10 cellular contexts compared by ENCODE assay signal in the genomic region with DNA sequence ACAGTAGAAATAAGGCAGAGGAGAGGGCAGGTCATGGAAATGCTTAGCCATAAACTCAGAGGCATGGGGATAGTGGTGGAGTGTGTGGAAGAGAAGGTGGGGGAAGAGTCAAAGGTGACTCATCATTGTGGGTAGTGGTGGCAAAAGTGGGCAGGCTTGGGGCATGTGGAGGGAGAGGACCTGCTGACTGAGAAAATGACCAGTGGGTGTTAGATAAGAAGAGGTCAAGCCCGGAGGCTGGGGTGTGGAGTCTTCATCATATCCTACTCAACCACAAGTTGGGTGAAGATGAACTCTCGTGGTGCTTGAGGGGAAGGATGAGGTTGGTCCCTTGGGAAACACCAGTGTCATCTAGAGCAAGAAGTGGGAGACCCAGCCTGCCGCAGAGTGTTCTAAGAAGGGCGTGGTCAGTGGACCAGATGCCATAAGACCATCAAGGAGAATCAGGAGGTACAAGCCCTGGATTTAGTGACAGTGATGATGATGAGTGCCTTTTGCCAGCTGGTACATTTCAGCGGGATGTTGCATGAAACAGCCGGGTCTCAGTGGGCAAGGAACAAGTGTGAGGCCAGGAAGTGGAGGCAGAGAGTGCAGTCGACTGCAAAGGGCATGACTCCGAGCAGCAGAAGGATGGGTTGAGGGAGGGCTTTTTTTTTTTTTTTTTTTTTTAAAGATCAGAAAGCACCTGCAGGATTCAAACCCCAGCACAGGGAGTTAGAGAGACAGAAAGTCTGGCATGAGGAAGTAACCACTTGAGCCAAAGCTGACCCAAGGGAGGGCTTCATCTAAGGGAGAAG.
DNase-seq lines count a peak whose midpoint lies in the region; ATAC-seq and TF ChIP-seq lines count a peak whose summit lies in the region.
"Had no signal": no experiment of that assay in that cellular context is flagged by ENCODE, and none has a peak within 500 bp of the region (broad histone marks: within the 10 kb centered on the region; RNA-seq: fewer than 3 reads in every experiment).

No MANE protein-coding gene starts in this region.

- CTCF ChIA-PET in activated CD4-positive, alpha-beta memory T cell treated with anti-CD3 and anti-CD28 coated beads for 36 hours (lab: Charles Lee): interaction anchor here (1.2 to 1.5 kb wide), 2 partner anchors 172 to 253 kb away, joined by 4 read pairs; no protein-coding TSS in a partner anchor
- CTCF ChIA-PET in activated CD4-positive, alpha-beta memory T cell treated with anti-CD3 and anti-CD28 coated beads, Interleukin-2, amount 10 ng/mL, durations not matched to agents 7 days and 5 days (lab: Charles Lee): interaction anchor here (0.7 to 1.2 kb wide), 3 partner anchors 69 to 292 kb away, joined by 3 to 4 read pairs (median 3); no protein-coding TSS in a partner anchor

- no peak overlapping the region for H3K27ac ChIP-seq in gastrocnemius medialis
- no peak overlapping the region for H3K27ac ChIP-seq in effector memory CD4-positive, alpha-beta T cell (ENCODE audit: insufficient read depth, low read length, poor library complexity, severe bottlenecking)
- H3K27ac ChIP-seq: C4-2B, psoas muscle had no signal

- no peak overlapping the region for H3K27ac Mint-ChIP-seq in activated CD4-positive, alpha-beta memory T cell treated with anti-CD3 and anti-CD28 coated beads for 36 hours
- H3K27ac Mint-ChIP-seq in activated CD4-positive, alpha-beta memory T cell treated with anti-CD3 and anti-CD28 coated beads, Interleukin-2, amount 10 ng/mL, durations not matched to agents 7 days and 5 days: no peak overlapping the region

- H3K36me3 ChIP-seq in gastrocnemius medialis: no peaks in the 10 kb centered on the region
- no peaks in the 10 kb centered on the region for H3K36me3 ChIP-seq in effector memory CD4-positive, alpha-beta T cell (ENCODE audit: control insufficient read depth, insufficient read depth, low read length)

- H3K27me3 ChIP-seq in gastrocnemius medialis: no peaks in the 10 kb centered on the region
- no peaks in the 10 kb centered on the region for H3K27me3 ChIP-seq in effector memory CD4-positive, alpha-beta T cell (replicated peaks; ENCODE audit: control insufficient read depth, insufficient read depth, low read length, poor library complexity, severe bottlenecking)

- no peak for TF ChIP-seq CTCF in gastrocnemius medialis (IDR thresholded peaks at IDR 0.05 in 4 of 5, conservative IDR thresholded peaks at IDR 0.05 in 1 of 5)

- H3K4me1 ChIP-seq in gastrocnemius medialis: peaks cover 0 to 5% of the 10 kb centered on the region in 2 donors
- no peaks in the 10 kb centered on the region for H3K4me1 ChIP-seq in effector memory CD4-positive, alpha-beta T cell (ENCODE audit: control insufficient read depth, insufficient read depth, low read length, poor library complexity, severe bottlenecking)
- H3K4me1 ChIP-seq: psoas muscle had no signal

- H3K4me1 Mint-ChIP-seq in activated CD4-positive, alpha-beta memory T cell treated with anti-CD3 and anti-CD28 coated beads for 36 hours (ENCODE audit: low read depth): peaks cover 11% of the 10 kb centered on the region
- peaks cover 11% of the 10 kb centered on the region for H3K4me1 Mint-ChIP-seq in activated CD4-positive, alpha-beta memory T cell treated with anti-CD3 and anti-CD28 coated beads, Interleukin-2, amount 10 ng/mL, durations not matched to agents 7 days and 5 days

- in situ Hi-C loops in gastrocnemius medialis (cut with MboI; ENCODE audit: low sequenced_read_pairs in 4 of 4): loop anchor here (5.0 to 25.0 kb wide), 5 partner anchors 288 to 643 kb away; no protein-coding TSS in a partner anchor

- DNase-seq in activated CD4-positive, alpha-beta memory T cell treated with anti-CD3 and anti-CD28 coated beads for 36 hours: peak; percentile 58
- no peak for DNase-seq in activated CD4-positive, alpha-beta memory T cell treated with anti-CD3 and anti-CD28 coated beads, Interleukin-2, amount 10 ng/mL, durations not matched to agents 7 days and 5 days
- DNase-seq in OCI-M1 (lab: John Stamatoyannopoulos, UW) (peak; percentile 20), gastrocnemius medialis (no peak), mucosa of gallbladder (ENCODE audit: low spot score) (no peak)
- DNase-seq in stimulated activated CD8-positive, alpha-beta memory T cell treated with anti-CD3 and anti-CD28 coated beads, Interleukin-15, amount 100 ng/mL, for 48 hours (ENCODE audit: low read depth in 2 of 2): peak; percentile 15 to 27
- DNase-seq in effector memory CD4-positive, alpha-beta T cell: no peak
- DNase-seq: psoas muscle had no signal

- intact Hi-C loops in activated CD4-positive, alpha-beta memory T cell treated with anti-CD3 and anti-CD28 coated beads for 36 hours (cut with micrococcal nuclease): loop anchor here (5.0 kb wide), 1 partner anchor 493 kb away; no protein-coding TSS in a partner anchor
- intact Hi-C loops in gastrocnemius medialis (cut with DNase I; ENCODE audit: low total_unique reads): no loop called here

- H3K36me3 Mint-ChIP-seq in activated CD4-positive, alpha-beta memory T cell treated with anti-CD3 and anti-CD28 coated beads for 36 hours: no peaks in the 10 kb centered on the region
- no peaks in the 10 kb centered on the region for H3K36me3 Mint-ChIP-seq in activated CD4-positive, alpha-beta memory T cell treated with anti-CD3 and anti-CD28 coated beads, Interleukin-2, amount 10 ng/mL, durations not matched to agents 7 days and 5 days (ENCODE audit: low read depth)

- TF ChIP-seq POLR2A in gastrocnemius medialis (IDR thresholded peaks at IDR 0.05): no peak

- no peak overlapping the region for H3K4me3 Mint-ChIP-seq in activated CD4-positive, alpha-beta memory T cell treated with anti-CD3 and anti-CD28 coated beads for 36 hours
- H3K4me3 Mint-ChIP-seq in activated CD4-positive, alpha-beta memory T cell treated with anti-CD3 and anti-CD28 coated beads, Interleukin-2, amount 10 ng/mL, durations not matched to agents 7 days and 5 days: no peak overlapping the region

- peak; percentile 64 for ATAC-seq in HG02678 (IDR thresholded peaks at IDR 0.05; ENCODE audit: unreplicated experiment)
- ATAC-seq in gastrocnemius medialis: no peak

- peaks cover 6% of the 10 kb centered on the region for H3K27me3 Mint-ChIP-seq in activated CD4-positive, alpha-beta memory T cell treated with anti-CD3 and anti-CD28 coated beads for 36 hours
- H3K27me3 Mint-ChIP-seq in activated CD4-positive, alpha-beta memory T cell treated with anti-CD3 and anti-CD28 coated beads, Interleukin-2, amount 10 ng/mL, durations not matched to agents 7 days and 5 days: peaks cover 22% of the 10 kb centered on the region

- H3K4me3 ChIP-seq in gastrocnemius medialis: no peak overlapping the region
- H3K4me3 ChIP-seq in effector memory CD4-positive, alpha-beta T cell (ENCODE audit: insufficient read depth, low read depth, low read length, poor library complexity, severe bottlenecking): no peak overlapping the region
- H3K4me3 ChIP-seq: psoas muscle had no signal

- H3K9me3 Mint-ChIP-seq in activated CD4-positive, alpha-beta memory T cell treated with anti-CD3 and anti-CD28 coated beads for 36 hours: no peaks in the 10 kb centered on the region
- H3K9me3 Mint-ChIP-seq in activated CD4-positive, alpha-beta memory T cell treated with anti-CD3 and anti-CD28 coated beads, Interleukin-2, amount 10 ng/mL, durations not matched to agents 7 days and 5 days: no peaks in the 10 kb centered on the region

- POLR2A ChIA-PET in activated CD4-positive, alpha-beta memory T cell treated with anti-CD3 and anti-CD28 coated beads for 36 hours (lab: Charles Lee): interaction anchor here (0.8 to 1.1 kb wide), 2 partner anchors 172 to 233 kb away, joined by 3 read pairs; no protein-coding TSS in a partner anchor
- POLR2A ChIA-PET in activated CD4-positive, alpha-beta memory T cell treated with anti-CD3 and anti-CD28 coated beads, Interleukin-2, amount 10 ng/mL, durations not matched to agents 7 days and 5 days (lab: Charles Lee): no interaction called here

- no peaks in the 10 kb centered on the region for H3K9me3 ChIP-seq in gastrocnemius medialis
- no peaks in the 10 kb centered on the region for H3K9me3 ChIP-seq in effector memory CD4-positive, alpha-beta T cell (ENCODE audit: control insufficient read depth, low read length)
- H3K9me3 ChIP-seq: psoas muscle had no signal

Comparison
In these comparisons a context has a peak if more than half of its experiments do, and no peak if none do; other contexts are left out.
1. DNase-seq: peak in activated CD4-positive, alpha-beta memory T cell treated with anti-CD3 and anti-CD28 coated beads for 36 hours (single experiment), OCI-M1 (single experiment) and stimulated activated CD8-positive, alpha-beta memory T cell treated with anti-CD3 and anti-CD28 coated beads, Interleukin-15, amount 100 ng/mL, for 48 hours (2 of 2); none in activated CD4-positive, alpha-beta memory T cell treated with anti-CD3 and anti-CD28 coated beads, Interleukin-2, amount 10 ng/mL, durations not matched to agents 7 days and 5 days (single experiment), gastrocnemius medialis (0 of 2), mucosa of gallbladder (single experiment) and effector memory CD4-positive, alpha-beta T cell (0 of 3).